In genomic region chr22:37951305-37951704, GRCh38 we compare ENCODE assay signal across 18 cellular contexts. TPM values are rescaled to one million over a fixed set of nuclear protein-coding genes. Genes with fewer than 3 reads are reported as not detected.
DNase-seq lines count a peak whose midpoint lies in the region; ATAC-seq, FAIRE-seq and TF ChIP-seq lines count a peak whose summit lies in the region.
"Had no signal": no experiment of that assay in that cellular context is flagged by ENCODE, and none has a peak within 500 bp of the region (broad histone marks: within the 10 kb centered on the region; RNA-seq: fewer than 3 reads in every experiment).

No MANE protein-coding gene starts in this region.

- H3K27me3 ChIP-seq in Karpas-422 (ENCODE audit: low read length) = no peaks in the 10 kb centered on the region
- no peaks in the 10 kb centered on the region for H3K27me3 ChIP-seq in brain microvascular endothelial cell (replicated peaks)
- H3K27me3 ChIP-seq: right atrium auricular region, upper lobe of right lung had no signal

- no peak overlapping the region for H2AFZ ChIP-seq in Karpas-422 (ENCODE audit: low read length)

- H3K4me3 Mint-ChIP-seq in nephron progenitor cell (peak overlapping the region; percentile 49), Calu3 (ENCODE audit: low read depth, unreplicated experiment) (no peak overlapping the region)
- H3K4me3 Mint-ChIP-seq in stimulated activated memory B cell treated with anti-CD40 and anti-IgM and Interleukin-4, amounts not matched to agents 10 μg/mL and 1 μg/mL and 100 μg/mL, for 72 hours = no peak overlapping the region

- H3K4me3 ChIP-seq in Karpas-422 (ENCODE audit: low read length) = no peak overlapping the region
- H3K4me3 ChIP-seq in brain microvascular endothelial cell (ENCODE audit: low read depth, low read length) = no peak overlapping the region
- H3K4me3 ChIP-seq: heart left ventricle, right atrium auricular region, upper lobe of right lung had no signal

- H3K9me2 ChIP-seq in Karpas-422 (replicated peaks; ENCODE audit: insufficient read depth, low read length) = no peaks in the 10 kb centered on the region

- no peaks in the 10 kb centered on the region for H3K36me3 ChIP-seq in Karpas-422 (ENCODE audit: insufficient read depth, low read length)
- no peaks in the 10 kb centered on the region for H3K36me3 ChIP-seq in brain microvascular endothelial cell (replicated peaks)
- H3K36me3 ChIP-seq: upper lobe of right lung had no signal

- peaks cover 17% of the 10 kb centered on the region for H3K27me3 Mint-ChIP-seq in nephron progenitor cell (ENCODE audit: low read depth, poor library complexity)
- H3K27me3 Mint-ChIP-seq in Calu3 (ENCODE audit: unreplicated experiment) = no peaks in the 10 kb centered on the region
- peaks cover 11% of the 10 kb centered on the region for H3K27me3 Mint-ChIP-seq in stimulated activated memory B cell treated with anti-CD40 and anti-IgM and Interleukin-4, amounts not matched to agents 10 μg/mL and 1 μg/mL and 100 μg/mL, for 72 hours

- in situ Hi-C loops in brain microvascular endothelial cell (cut with HindIII; ENCODE audit: low pct_ligation_motif_present, low sequenced_read_pairs) = no loop called here

- no peak for ATAC-seq in stimulated activated memory B cell treated with anti-CD40 and anti-IgM and Interleukin-4, amounts not matched to agents 10 μg/mL and 1 μg/mL and 100 μg/mL, for 72 hours
- ATAC-seq: activated CD4-positive, CD25-positive, alpha-beta regulatory T cell treated with anti-CD3 and anti-CD28 coated beads, Interleukin-2, amount 50 U/mL, for 24 hours; activated naive CD4-positive, alpha-beta T cell treated with anti-CD3 and anti-CD28 coated beads, Interleukin-2, amount 50 U/mL, for 72 hours; heart left ventricle; upper lobe of right lung had no signal

- no peak overlapping the region for H3K27ac Mint-ChIP-seq in nephron progenitor cell
- H3K27ac Mint-ChIP-seq in Calu3 (ENCODE audit: unreplicated experiment) = no peak overlapping the region
- H3K27ac Mint-ChIP-seq in stimulated activated memory B cell treated with anti-CD40 and anti-IgM and Interleukin-4, amounts not matched to agents 10 μg/mL and 1 μg/mL and 100 μg/mL, for 72 hours = no peak overlapping the region
- H3K27ac Mint-ChIP-seq: activated naive CD4-positive, alpha-beta T cell treated with anti-CD3 and anti-CD28 coated beads, Interleukin-2, amount 50 U/mL, for 72 hours; CD4-positive, CD25-positive, alpha-beta regulatory T cell had no signal

- H3K9me3 Mint-ChIP-seq in nephron progenitor cell (no peaks in the 10 kb centered on the region), Calu3 (ENCODE audit: low read depth, unreplicated experiment) (no peaks in the 10 kb centered on the region)
- no peaks in the 10 kb centered on the region for H3K9me3 Mint-ChIP-seq in stimulated activated memory B cell treated with anti-CD40 and anti-IgM and Interleukin-4, amounts not matched to agents 10 μg/mL and 1 μg/mL and 100 μg/mL, for 72 hours
- H3K9me3 Mint-ChIP-seq: activated naive CD4-positive, alpha-beta T cell treated with anti-CD3 and anti-CD28 coated beads, Interleukin-2, amount 50 U/mL, for 72 hours; CD4-positive, CD25-positive, alpha-beta regulatory T cell had no signal

- TF ChIP-seq CTCF in brain microvascular endothelial cell (IDR thresholded peaks at IDR 0.05; ENCODE audit: low read depth, low read length, missing control alignments) = peak; percentile 22
- TF ChIP-seq CTCF in nephron progenitor cell (IDR thresholded peaks at IDR 0.05) = no peak
- no peak for TF ChIP-seq CTCF in Calu3 (IDR thresholded peaks at IDR 0.05; ENCODE audit: unreplicated experiment)

- no peak overlapping the region for H3K27ac ChIP-seq in Karpas-422 (ENCODE audit: low read length)
- H3K27ac ChIP-seq in brain microvascular endothelial cell = no peak overlapping the region
- H3K27ac ChIP-seq: heart left ventricle, right atrium auricular region, upper lobe of right lung had no signal

- peak; percentile 30 for DNase-seq in EH (ENCODE audit: low read depth)
- DNase-seq in Karpas-422 = peak; percentile 67
- no peak for DNase-seq in brain microvascular endothelial cell
- DNase-seq in nephron progenitor cell = no peak
- DNase-seq in Calu3 = no peak
- no peak for DNase-seq in GM12892 (ENCODE audit: insufficient read length)
- DNase-seq: activated CD8-positive, alpha-beta memory T cell treated with anti-CD3 and anti-CD28 coated beads, Interleukin-2, amount 50 U/mL, for 4 hours; CD4-positive, CD25-positive, alpha-beta regulatory T cell; cerebellar nuclear complex; HCEC 1CT; heart left ventricle; NCI-H1105 treated with DMSO at 0.1 percent for 48 hours; NCI-H524 treated with DMSO at 0.1 percent for 48 hours; upper lobe of right lung had no signal

- TF ChIP-seq POLR2A in GM12892 (IDR thresholded peaks at IDR 0.05; ENCODE audit: low read depth, low read length) = no peak

- intact Hi-C loops in Calu3 (cut with micrococcal nuclease; ENCODE audit: unreplicated experiment) = no loop called here

- no peak overlapping the region for H3K9ac ChIP-seq in Karpas-422 (ENCODE audit: low read length)

- H3K36me3 Mint-ChIP-seq in nephron progenitor cell (ENCODE audit: low read depth) (peaks cover 10% of the 10 kb centered on the region), Calu3 (ENCODE audit: insufficient read depth, unreplicated experiment) (peaks cover 26% of the 10 kb centered on the region)
- H3K36me3 Mint-ChIP-seq in stimulated activated memory B cell treated with anti-CD40 and anti-IgM and Interleukin-4, amounts not matched to agents 10 μg/mL and 1 μg/mL and 100 μg/mL, for 72 hours = no peaks in the 10 kb centered on the region

- no peak for FAIRE-seq in GM12892 (lab: Jason Lieb, UNC)

- CTCF ChIA-PET in Calu3 (lab: Charles Lee) = no interaction called here

- H3K9me3 ChIP-seq in Karpas-422 (ENCODE audit: low read length) = no peaks in the 10 kb centered on the region
- H3K9me3 ChIP-seq: heart left ventricle, right atrium auricular region, upper lobe of right lung had no signal

- no peak overlapping the region for H3K4me2 ChIP-seq in Karpas-422 (ENCODE audit: low read depth, low read length, poor library complexity, severe bottlenecking)

- peaks cover 40% of the 10 kb centered on the region for H3K4me1 Mint-ChIP-seq in nephron progenitor cell
- H3K4me1 Mint-ChIP-seq in Calu3 (ENCODE audit: low read depth, unreplicated experiment) = peaks cover 23% of the 10 kb centered on the region
- H3K4me1 Mint-ChIP-seq in stimulated activated memory B cell treated with anti-CD40 and anti-IgM and Interleukin-4, amounts not matched to agents 10 μg/mL and 1 μg/mL and 100 μg/mL, for 72 hours = peaks cover 30% of the 10 kb centered on the region

- H4K20me1 ChIP-seq in Karpas-422 (ENCODE audit: insufficient read depth, low read depth, low read length) = no peaks in the 10 kb centered on the region

- BruUV-seq in Calu3 (replicated peaks; lab: Mats Ljungman, UMichigan) = no TSS peak

- H3K79me2 ChIP-seq in Karpas-422 (ENCODE audit: low read length) = peaks cover 23% of the 10 kb centered on the region

- H3K4me1 ChIP-seq in Karpas-422 (ENCODE audit: low read length) = peaks cover 16% of the 10 kb centered on the region

RNA-seq across cellular contexts. Expression of gene C22orf23, which starts 2.1 kb away (rescaled TPM):
- total RNA-seq in Karpas-422 (2014; rRNA removed; shearing (Covaris generic); ENCODE audit: low replicate concordance) = not detected in 2 replicates
- 0.52 and 0.69 TPM in 2 replicates for total RNA-seq in Calu3 (2022)
- polyA plus RNA-seq in GM12892 (2012; ENCODE audit: missing spikeins) = 0.70 TPM
- total RNA-seq: activated naive CD4-positive, alpha-beta T cell treated with anti-CD3 and anti-CD28 coated beads, Interleukin-2, amount 50 U/mL, for 72 hours; CD4-positive, CD25-positive, alpha-beta regulatory T cell; upper lobe of right lung had no signal
- polyA plus RNA-seq: CD4-positive, CD25-positive, alpha-beta regulatory T cell had no signal

RNA-seq across cellular contexts. Expression of gene POLR2F, which starts 2.2 kb away (rescaled TPM):
- total RNA-seq in Karpas-422 (2014; rRNA removed; shearing (Covaris generic); ENCODE audit: low replicate concordance) = 41.9 and 189 TPM in 2 replicates
- 105 and 111 TPM in 2 replicates for total RNA-seq in Calu3 (2022)
- polyA plus RNA-seq in GM12892 (2012; ENCODE audit: missing spikeins) = 74.4 TPM

RNA-seq across cellular contexts. Expression of gene SOX10, which starts 33.0 kb away (rescaled TPM):
- total RNA-seq in Karpas-422 (2014; rRNA removed; shearing (Covaris generic); ENCODE audit: low replicate concordance) = not detected in 2 replicates
- not detected in 2 replicates for total RNA-seq in Calu3 (2022)
- polyA plus RNA-seq in GM12892 (2012; ENCODE audit: missing spikeins) = not detected
- total RNA-seq: activated naive CD4-positive, alpha-beta T cell treated with anti-CD3 and anti-CD28 coated beads, Interleukin-2, amount 50 U/mL, for 72 hours; CD4-positive, CD25-positive, alpha-beta regulatory T cell; upper lobe of right lung had no signal
- polyA plus RNA-seq: CD4-positive, CD25-positive, alpha-beta regulatory T cell had no signal

RNA-seq across cellular contexts. Expression of gene MICALL1, which starts 45.2 kb away (rescaled TPM):
- 14.3 and 25.2 TPM in 2 replicates for total RNA-seq in Karpas-422 (2014; rRNA removed; shearing (Covaris generic); ENCODE audit: low replicate concordance)
- 60.7 and 69.7 TPM in 2 replicates for total RNA-seq in Calu3 (2022)
- 4.0 TPM for polyA plus RNA-seq in GM12892 (2012; ENCODE audit: missing spikeins)

Comparison
In these comparisons a context has a peak if more than half of its experiments do, and no peak if none do; other contexts are left out.
1. DNase-seq: peak in EH (single experiment) and Karpas-422 (single experiment); none in brain microvascular endothelial cell (single experiment), nephron progenitor cell (single experiment), Calu3 (single experiment) and GM12892 (single experiment).